8 cellular contexts compared by ENCODE assay signal in genomic region chr19:49870309-49870901, GRCh38. TPM values are rescaled to one million over a fixed set of nuclear protein-coding genes. Genes with fewer than 3 reads are reported as not detected.
DNase-seq lines count a peak whose midpoint lies in the region; ATAC-seq and TF ChIP-seq lines count a peak whose summit lies in the region.

No MANE protein-coding gene starts in this region.

- no peak for TF ChIP-seq CTCF in GM12864 (IDR thresholded peaks at IDR 0.05; ENCODE audit: low read depth, low read length, missing control alignments)
- no peak for TF ChIP-seq CTCF in gastroesophageal sphincter (IDR thresholded peaks at IDR 0.05)
- TF ChIP-seq CTCF in gastrocnemius medialis (IDR thresholded peaks at IDR 0.05 in 4 of 5, conservative IDR thresholded peaks at IDR 0.05 in 1 of 5), result no peak

- no peak for TF ChIP-seq EP300 in gastroesophageal sphincter (IDR thresholded peaks at IDR 0.05)

- TF ChIP-seq POLR2A in gastroesophageal sphincter (IDR thresholded peaks at IDR 0.05), result no peak
- TF ChIP-seq POLR2A in gastrocnemius medialis (IDR thresholded peaks at IDR 0.05), result no peak

- 0 out of 2 replicates have a peak overlapping the region, but pooled peaks have one; percentile 23 for H3K27ac ChIP-seq in SJSA1
- H3K27ac ChIP-seq in gastroesophageal sphincter, result peak overlapping the region; percentile 55 to 93 (median 91)
- H3K27ac ChIP-seq in gastrocnemius medialis, result peak overlapping the region; percentile 84 to 98 (median 96)

- peaks cover 14% of the 10 kb centered on the region; the same call in 1 of the 2 replicates for H3K36me3 ChIP-seq in SJSA1
- H3K36me3 ChIP-seq in gastroesophageal sphincter, result peaks cover 0 to 42% of the 10 kb centered on the region in 2 donors
- H3K36me3 ChIP-seq in gastrocnemius medialis, result peaks cover 0 to 16% of the 10 kb centered on the region in 2 donors

- H3K9me3 ChIP-seq in SJSA1 (replicated peaks) (no peaks in the 10 kb centered on the region), gastroesophageal sphincter (no peaks in the 10 kb centered on the region), gastrocnemius medialis (no peaks in the 10 kb centered on the region)

- in situ Hi-C loops in gastrocnemius medialis (cut with MboI; ENCODE audit: low sequenced_read_pairs in 4 of 4), result loop anchor here in 2 of 4 donors (10.0 kb wide), 1 partner anchor 56 kb away; the partner anchor contains the start of genes FUZ (in 2 of the 2) and MED25 (in 2 of the 2)

- H3K27me3 ChIP-seq in SJSA1 (replicated peaks) (no peaks in the 10 kb centered on the region), gastroesophageal sphincter (no peaks in the 10 kb centered on the region), gastrocnemius medialis (no peaks in the 10 kb centered on the region)

- H3K4me3 ChIP-seq in GM12864 (ENCODE audit: low read depth, low read length) (peak overlapping the region; percentile 56), SJSA1 (peak overlapping the region; percentile 48), gastroesophageal sphincter (peak overlapping the region; percentile 48 to 59), gastrocnemius medialis (peak overlapping the region; percentile 56 to 66 (median 61))

- ATAC-seq in gastroesophageal sphincter (no peak), gastrocnemius medialis (no peak), GM19023 (IDR thresholded peaks at IDR 0.05; ENCODE audit: unreplicated experiment) (no peak), HG03139 (IDR thresholded peaks at IDR 0.05; ENCODE audit: unreplicated experiment) (no peak)

- H3K4me1 ChIP-seq in SJSA1 (replicated peaks) (peaks cover 29% of the 10 kb centered on the region), gastroesophageal sphincter (peaks cover 0 to 83% (median 37%) of the 10 kb centered on the region in 3 donors), gastrocnemius medialis (peaks cover 57% of the 10 kb centered on the region in 2 donors)

- intact Hi-C loops in gastrocnemius medialis (cut with DNase I; ENCODE audit: low total_unique reads), result loop anchor here (10.0 kb wide), 1 partner anchor 1236 kb away; the partner anchor contains the start of gene DBP

- 79% methylated on average over 3 of the region's 15 CpGs; no CpG with 5 or more reads in 1 of the 2 donors for WGBS in gastroesophageal sphincter (ENCODE audit: low coverage in 1 of 2), 2 donors

- DNase-seq in GM12864 (ENCODE audit: low read depth) (no peak), SJSA1 (ENCODE audit: low read depth in 1 of 2, low spot score in 2 of 2) (no peak), gastrocnemius medialis (no peak), NCI-H1048 (lab: John Stamatoyannopoulos, UW) (no peak), DMS79 (lab: John Stamatoyannopoulos, UW) (no peak)

RNA-seq across cellular contexts. Expression of gene PNKP, which starts 3.0 kb away (rescaled TPM):
- 19.6 and 35.0 TPM in 2 replicates for total RNA-seq in SJSA1 (2014; rRNA removed; shearing (Covaris generic))
- total RNA-seq in gastroesophageal sphincter (10 to 100 TPM; 12.5 to 64.3 (median 29.4) TPM), gastrocnemius medialis (10 to 100 TPM; 14.9 to 43.4 (median 21.1) TPM)

RNA-seq across cellular contexts. Expression of gene AKT1S1, which starts 6.8 kb away (rescaled TPM):
- 2.5 and 8.8 TPM in 2 replicates for total RNA-seq in SJSA1 (2014; rRNA removed; shearing (Covaris generic))
- total RNA-seq in gastroesophageal sphincter (10 to 100 TPM; 14.4 to 24.6 (median 19.7) TPM), gastrocnemius medialis (10 to 100 TPM; 23.8 to 56.8 (median 43.4) TPM)

RNA-seq across cellular contexts. Expression of gene TBC1D17, which starts 7.1 kb away (rescaled TPM):
- 2.2 and 3.9 TPM in 2 replicates for total RNA-seq in SJSA1 (2014; rRNA removed; shearing (Covaris generic))
- 10 to 100 TPM; 25.1 to 41.9 (median 37.3) TPM for total RNA-seq in gastroesophageal sphincter
- 10 to 100 TPM; 48.7 to 84.3 (median 66.4) TPM for total RNA-seq in gastrocnemius medialis

RNA-seq across cellular contexts. Expression of gene PTOV1, which starts 19.4 kb away (rescaled TPM):
- 65.8 and 98.0 TPM in 2 replicates for total RNA-seq in SJSA1 (2014; rRNA removed; shearing (Covaris generic))
- total RNA-seq in gastroesophageal sphincter (10 to 100 TPM; 52.9 to 89.1 (median 60.0) TPM), gastrocnemius medialis (10 to 100 TPM; 77.6 to 88.2 (median 87.0) TPM)

RNA-seq across cellular contexts. Expression of gene IL4I1, which starts 26.3 kb away (rescaled TPM):
- 0.18 TPM in 1 of 2 replicates, not detected in the other for total RNA-seq in SJSA1 (2014; rRNA removed; shearing (Covaris generic))
- total RNA-seq in gastroesophageal sphincter (1 to 10 TPM in 1 of 4 donors, under 1 TPM in 1, not detected in 2; 0.39 to 1.2 TPM), gastrocnemius medialis (1 to 10 TPM in 1 of 4 donors, under 1 TPM in 1, not detected in 2; 0.15 to 1.1 TPM)

Comparison
In these comparisons a context has a peak if more than half of its experiments do, and no peak if none do; other contexts are left out.
1. H3K27ac ChIP-seq: peak in every context shown above with its lines; median percentile 96 in gastrocnemius medialis; 91 in gastroesophageal sphincter; 23 in SJSA1.